In the genomic region with DNA sequence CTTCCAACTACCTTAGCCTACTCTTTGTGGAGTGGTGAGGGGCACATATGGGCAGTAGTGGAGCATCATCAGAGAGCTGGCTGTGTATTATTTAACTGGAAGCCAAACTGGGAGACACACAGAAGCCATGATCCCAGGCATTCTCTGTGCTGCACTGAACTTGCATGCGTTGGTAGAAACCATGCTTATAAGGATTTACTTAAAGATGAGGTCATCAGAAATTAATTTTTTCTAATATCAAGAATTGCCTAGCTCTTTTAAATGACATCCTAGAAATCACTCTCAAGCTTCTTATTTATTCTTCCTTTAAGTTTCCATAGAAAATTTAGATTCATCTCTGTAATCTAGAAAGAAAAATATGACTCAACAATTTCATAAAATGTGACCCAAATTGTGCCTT, we compare ENCODE assay signal across 3 cellular contexts.
TF ChIP-seq lines count a peak whose summit lies in the region.

No MANE protein-coding gene starts in this region.

TF ChIP-seq in HepG2, 621 proteins besides CTCF, POLR2A, EP300 and RAD21:
- TF ChIP-seq ZFP90 (CRISPR knock-in tag; IDR thresholded peaks at IDR 0.05; ENCODE audit: borderline replicate concordance): no peak
- peak; percentile 67 for TF ChIP-seq ATF7 (IDR thresholded peaks at IDR 0.05)
- TF ChIP-seq ATF7 (CRISPR knock-in tag; IDR thresholded peaks at IDR 0.05): no peak
- TF ChIP-seq, protein P1, sequence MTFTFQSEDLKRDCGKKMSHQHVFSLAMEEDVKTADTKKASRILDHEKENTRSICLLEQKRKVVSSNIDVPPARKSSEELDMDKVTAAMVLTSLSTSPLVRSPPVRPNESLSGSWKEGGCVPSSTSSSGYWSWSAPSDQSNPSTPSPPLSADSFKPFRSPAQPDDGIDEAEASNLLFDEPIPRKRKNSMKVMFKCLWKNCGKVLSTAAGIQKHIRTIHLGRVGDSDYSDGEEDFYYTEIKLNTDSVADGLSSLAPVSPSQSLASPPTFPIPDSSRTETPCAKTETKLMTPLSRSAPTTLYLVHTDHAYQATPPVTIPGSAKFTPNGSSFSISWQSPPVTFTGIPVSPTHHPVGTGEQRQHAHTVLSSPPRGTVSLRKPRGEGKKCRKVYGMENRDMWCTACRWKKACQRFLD (CRISPR knock-in tag; IDR thresholded peaks at IDR 0.05; ENCODE audit: borderline replicate concordance): no peak
- TF ChIP-seq ZNF672 (CRISPR knock-in tag; IDR thresholded peaks at IDR 0.05): no peak

TF ChIP-seq in HEK293, 187 proteins besides CTCF, POLR2A, EP300 and RAD21:
- TF ChIP-seq ZSCAN30 (tag by site-specific recombination; IDR thresholded peaks at IDR 0.05) (no peak), KLF16 (tag by site-specific recombination; IDR thresholded peaks at IDR 0.05) (no peak), TRIM28 (IDR thresholded peaks at IDR 0.05; ENCODE audit: borderline replicate concordance, low read length) (no peak)
- TF ChIP-seq, protein P2, sequence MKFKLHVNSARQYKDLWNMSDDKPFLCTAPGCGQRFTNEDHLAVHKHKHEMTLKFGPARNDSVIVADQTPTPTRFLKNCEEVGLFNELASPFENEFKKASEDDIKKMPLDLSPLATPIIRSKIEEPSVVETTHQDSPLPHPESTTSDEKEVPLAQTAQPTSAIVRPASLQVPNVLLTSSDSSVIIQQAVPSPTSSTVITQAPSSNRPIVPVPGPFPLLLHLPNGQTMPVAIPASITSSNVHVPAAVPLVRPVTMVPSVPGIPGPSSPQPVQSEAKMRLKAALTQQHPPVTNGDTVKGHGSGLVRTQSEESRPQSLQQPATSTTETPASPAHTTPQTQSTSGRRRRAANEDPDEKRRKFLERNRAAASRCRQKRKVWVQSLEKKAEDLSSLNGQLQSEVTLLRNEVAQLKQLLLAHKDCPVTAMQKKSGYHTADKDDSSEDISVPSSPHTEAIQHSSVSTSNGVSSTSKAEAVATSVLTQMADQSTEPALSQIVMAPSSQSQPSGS (tag by site-specific recombination; IDR thresholded peaks at IDR 0.05; ENCODE audit: low read depth): peak; percentile 68
- TF ChIP-seq, protein P3, sequence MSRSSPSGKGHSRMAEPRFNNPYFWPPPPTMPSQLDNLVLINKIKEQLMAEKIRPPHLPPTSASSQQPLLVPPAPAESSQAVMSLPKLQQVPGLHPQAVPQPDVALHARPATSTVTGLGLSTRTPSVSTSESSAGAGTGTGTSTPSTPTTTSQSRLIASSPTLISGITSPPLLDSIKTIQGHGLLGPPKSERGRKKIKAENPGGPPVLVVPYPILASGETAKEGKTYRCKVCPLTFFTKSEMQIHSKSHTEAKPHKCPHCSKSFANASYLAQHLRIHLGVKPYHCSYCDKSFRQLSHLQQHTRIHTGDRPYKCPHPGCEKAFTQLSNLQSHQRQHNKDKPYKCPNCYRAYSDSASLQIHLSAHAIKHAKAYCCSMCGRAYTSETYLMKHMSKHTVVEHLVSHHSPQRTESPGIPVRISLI (tag by site-specific recombination; IDR thresholded peaks at IDR 0.05): no peak

TF ChIP-seq in H1, 55 proteins besides CTCF, POLR2A, EP300 and RAD21:
- TF ChIP-seq, protein P2 (IDR thresholded peaks at IDR 0.05; ENCODE audit: low read length): no peak
- TF ChIP-seq NANOG (IDR thresholded peaks at IDR 0.05; ENCODE audit: insufficient read depth, low read depth, low read length, poor library complexity, severe bottlenecking) (no peak), SIRT6 (IDR thresholded peaks at IDR 0.05; ENCODE audit: low read length) (no peak), NRF1 (IDR thresholded peaks at IDR 0.05; ENCODE audit: low read depth, low read length) (no peak), JUND (IDR thresholded peaks at IDR 0.05; ENCODE audit: low read length) (no peak), KDM5A (IDR thresholded peaks at IDR 0.05; ENCODE audit: low read length) (no peak), CHD1 (IDR thresholded peaks at IDR 0.05; ENCODE audit: low read depth, low read length) (no peak), SP1 (IDR thresholded peaks at IDR 0.05; ENCODE audit: low read depth, low read length) (no peak), CBX8 (IDR thresholded peaks at IDR 0.05; ENCODE audit: borderline replicate concordance, low read depth, low read length) (no peak), RFX5 (IDR thresholded peaks at IDR 0.05; ENCODE audit: borderline replicate concordance, low read depth, low read length) (no peak), RXRA (IDR thresholded peaks at IDR 0.05; ENCODE audit: insufficient read depth, low read depth, low read length) (no peak), POLR2AphosphoS5 (IDR thresholded peaks at IDR 0.05; ENCODE audit: low read depth, low read length) (no peak), SAP30 (IDR thresholded peaks at IDR 0.05; ENCODE audit: insufficient read depth, insufficient replicate concordance, low read length) (no peak), SP2 (IDR thresholded peaks at IDR 0.05; ENCODE audit: low read length) (no peak)
- TF ChIP-seq, protein P4, sequence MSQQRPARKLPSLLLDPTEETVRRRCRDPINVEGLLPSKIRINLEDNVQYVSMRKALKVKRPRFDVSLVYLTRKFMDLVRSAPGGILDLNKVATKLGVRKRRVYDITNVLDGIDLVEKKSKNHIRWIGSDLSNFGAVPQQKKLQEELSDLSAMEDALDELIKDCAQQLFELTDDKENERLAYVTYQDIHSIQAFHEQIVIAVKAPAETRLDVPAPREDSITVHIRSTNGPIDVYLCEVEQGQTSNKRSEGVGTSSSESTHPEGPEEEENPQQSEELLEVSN (IDR thresholded peaks at IDR 0.05): no peak
- TF ChIP-seq, protein P5, sequence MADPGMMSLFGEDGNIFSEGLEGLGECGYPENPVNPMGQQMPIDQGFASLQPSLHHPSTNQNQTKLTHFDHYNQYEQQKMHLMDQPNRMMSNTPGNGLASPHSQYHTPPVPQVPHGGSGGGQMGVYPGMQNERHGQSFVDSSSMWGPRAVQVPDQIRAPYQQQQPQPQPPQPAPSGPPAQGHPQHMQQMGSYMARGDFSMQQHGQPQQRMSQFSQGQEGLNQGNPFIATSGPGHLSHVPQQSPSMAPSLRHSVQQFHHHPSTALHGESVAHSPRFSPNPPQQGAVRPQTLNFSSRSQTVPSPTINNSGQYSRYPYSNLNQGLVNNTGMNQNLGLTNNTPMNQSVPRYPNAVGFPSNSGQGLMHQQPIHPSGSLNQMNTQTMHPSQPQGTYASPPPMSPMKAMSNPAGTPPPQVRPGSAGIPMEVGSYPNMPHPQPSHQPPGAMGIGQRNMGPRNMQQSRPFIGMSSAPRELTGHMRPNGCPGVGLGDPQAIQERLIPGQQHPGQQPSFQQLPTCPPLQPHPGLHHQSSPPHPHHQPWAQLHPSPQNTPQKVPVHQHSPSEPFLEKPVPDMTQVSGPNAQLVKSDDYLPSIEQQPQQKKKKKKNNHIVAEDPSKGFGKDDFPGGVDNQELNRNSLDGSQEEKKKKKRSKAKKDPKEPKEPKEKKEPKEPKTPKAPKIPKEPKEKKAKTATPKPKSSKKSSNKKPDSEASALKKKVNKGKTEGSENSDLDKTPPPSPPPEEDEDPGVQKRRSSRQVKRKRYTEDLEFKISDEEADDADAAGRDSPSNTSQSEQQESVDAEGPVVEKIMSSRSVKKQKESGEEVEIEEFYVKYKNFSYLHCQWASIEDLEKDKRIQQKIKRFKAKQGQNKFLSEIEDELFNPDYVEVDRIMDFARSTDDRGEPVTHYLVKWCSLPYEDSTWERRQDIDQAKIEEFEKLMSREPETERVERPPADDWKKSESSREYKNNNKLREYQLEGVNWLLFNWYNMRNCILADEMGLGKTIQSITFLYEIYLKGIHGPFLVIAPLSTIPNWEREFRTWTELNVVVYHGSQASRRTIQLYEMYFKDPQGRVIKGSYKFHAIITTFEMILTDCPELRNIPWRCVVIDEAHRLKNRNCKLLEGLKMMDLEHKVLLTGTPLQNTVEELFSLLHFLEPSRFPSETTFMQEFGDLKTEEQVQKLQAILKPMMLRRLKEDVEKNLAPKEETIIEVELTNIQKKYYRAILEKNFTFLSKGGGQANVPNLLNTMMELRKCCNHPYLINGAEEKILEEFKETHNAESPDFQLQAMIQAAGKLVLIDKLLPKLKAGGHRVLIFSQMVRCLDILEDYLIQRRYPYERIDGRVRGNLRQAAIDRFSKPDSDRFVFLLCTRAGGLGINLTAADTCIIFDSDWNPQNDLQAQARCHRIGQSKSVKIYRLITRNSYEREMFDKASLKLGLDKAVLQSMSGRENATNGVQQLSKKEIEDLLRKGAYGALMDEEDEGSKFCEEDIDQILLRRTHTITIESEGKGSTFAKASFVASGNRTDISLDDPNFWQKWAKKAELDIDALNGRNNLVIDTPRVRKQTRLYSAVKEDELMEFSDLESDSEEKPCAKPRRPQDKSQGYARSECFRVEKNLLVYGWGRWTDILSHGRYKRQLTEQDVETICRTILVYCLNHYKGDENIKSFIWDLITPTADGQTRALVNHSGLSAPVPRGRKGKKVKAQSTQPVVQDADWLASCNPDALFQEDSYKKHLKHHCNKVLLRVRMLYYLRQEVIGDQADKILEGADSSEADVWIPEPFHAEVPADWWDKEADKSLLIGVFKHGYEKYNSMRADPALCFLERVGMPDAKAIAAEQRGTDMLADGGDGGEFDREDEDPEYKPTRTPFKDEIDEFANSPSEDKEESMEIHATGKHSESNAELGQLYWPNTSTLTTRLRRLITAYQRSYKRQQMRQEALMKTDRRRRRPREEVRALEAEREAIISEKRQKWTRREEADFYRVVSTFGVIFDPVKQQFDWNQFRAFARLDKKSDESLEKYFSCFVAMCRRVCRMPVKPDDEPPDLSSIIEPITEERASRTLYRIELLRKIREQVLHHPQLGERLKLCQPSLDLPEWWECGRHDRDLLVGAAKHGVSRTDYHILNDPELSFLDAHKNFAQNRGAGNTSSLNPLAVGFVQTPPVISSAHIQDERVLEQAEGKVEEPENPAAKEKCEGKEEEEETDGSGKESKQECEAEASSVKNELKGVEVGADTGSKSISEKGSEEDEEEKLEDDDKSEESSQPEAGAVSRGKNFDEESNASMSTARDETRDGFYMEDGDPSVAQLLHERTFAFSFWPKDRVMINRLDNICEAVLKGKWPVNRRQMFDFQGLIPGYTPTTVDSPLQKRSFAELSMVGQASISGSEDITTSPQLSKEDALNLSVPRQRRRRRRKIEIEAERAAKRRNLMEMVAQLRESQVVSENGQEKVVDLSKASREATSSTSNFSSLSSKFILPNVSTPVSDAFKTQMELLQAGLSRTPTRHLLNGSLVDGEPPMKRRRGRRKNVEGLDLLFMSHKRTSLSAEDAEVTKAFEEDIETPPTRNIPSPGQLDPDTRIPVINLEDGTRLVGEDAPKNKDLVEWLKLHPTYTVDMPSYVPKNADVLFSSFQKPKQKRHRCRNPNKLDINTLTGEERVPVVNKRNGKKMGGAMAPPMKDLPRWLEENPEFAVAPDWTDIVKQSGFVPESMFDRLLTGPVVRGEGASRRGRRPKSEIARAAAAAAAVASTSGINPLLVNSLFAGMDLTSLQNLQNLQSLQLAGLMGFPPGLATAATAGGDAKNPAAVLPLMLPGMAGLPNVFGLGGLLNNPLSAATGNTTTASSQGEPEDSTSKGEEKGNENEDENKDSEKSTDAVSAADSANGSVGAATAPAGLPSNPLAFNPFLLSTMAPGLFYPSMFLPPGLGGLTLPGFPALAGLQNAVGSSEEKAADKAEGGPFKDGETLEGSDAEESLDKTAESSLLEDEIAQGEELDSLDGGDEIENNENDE (IDR thresholded peaks at IDR 0.05; ENCODE audit: insufficient replicate concordance, low read length): no peak
- TF ChIP-seq, protein P6, sequence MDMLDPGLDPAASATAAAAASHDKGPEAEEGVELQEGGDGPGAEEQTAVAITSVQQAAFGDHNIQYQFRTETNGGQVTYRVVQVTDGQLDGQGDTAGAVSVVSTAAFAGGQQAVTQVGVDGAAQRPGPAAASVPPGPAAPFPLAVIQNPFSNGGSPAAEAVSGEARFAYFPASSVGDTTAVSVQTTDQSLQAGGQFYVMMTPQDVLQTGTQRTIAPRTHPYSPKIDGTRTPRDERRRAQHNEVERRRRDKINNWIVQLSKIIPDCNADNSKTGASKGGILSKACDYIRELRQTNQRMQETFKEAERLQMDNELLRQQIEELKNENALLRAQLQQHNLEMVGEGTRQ (IDR thresholded peaks at IDR 0.05; ENCODE audit: low read length): no peak
TF ChIP-seq in H1: peak in this region for 0.
